In genomic region chr6:159959976-159960384, GRCh38 we compare ENCODE assay signal across 14 cellular contexts. TPM values are rescaled to one million over a fixed set of nuclear protein-coding genes. Genes with fewer than 3 reads are reported as not detected.
A peak's percentile ranks its signal among the peaks of the same experiment; 100 is the strongest.
DNase-seq lines count a peak whose midpoint lies in the region; ATAC-seq, FAIRE-seq and TF ChIP-seq lines count a peak whose summit lies in the region.
"Had no signal": no experiment of that assay in that cellular context is flagged by ENCODE, and none has a peak within 500 bp of the region (broad histone marks: within the 10 kb centered on the region; RNA-seq: fewer than 3 reads in every experiment).

No MANE protein-coding gene starts in this region.

- no peak for ATAC-seq in GM21515 (IDR thresholded peaks at IDR 0.05; ENCODE audit: unreplicated experiment)

- H3K79me2 ChIP-seq in astrocyte (ENCODE audit: insufficient read depth, low read length) (no peaks in the 10 kb centered on the region), parathyroid adenoma (no peaks in the 10 kb centered on the region)

- no peaks in the 10 kb centered on the region for H3K36me3 Mint-ChIP-seq in astrocyte (ENCODE audit: low read depth, unreplicated experiment)

- H3K4me1 ChIP-seq in astrocyte (ENCODE audit: insufficient read depth, low read length) = no peaks in the 10 kb centered on the region
- peaks cover 0 to 15% of the 10 kb centered on the region in 2 donors for H3K4me1 ChIP-seq in right atrium auricular region
- no peaks in the 10 kb centered on the region for H3K4me1 ChIP-seq in parathyroid adenoma
- peaks cover 12% of the 10 kb centered on the region for H3K4me1 ChIP-seq in SJCRH30
- H3K4me1 ChIP-seq: SJSA1 had no signal

- H3K27ac ChIP-seq in astrocyte (ENCODE audit: low read depth, low read length) = no peak overlapping the region
- H3K27ac ChIP-seq in right atrium auricular region = peak overlapping the region; percentile 38 to 46
- H3K27ac ChIP-seq in parathyroid adenoma = peak overlapping the region; percentile 11
- H3K27ac ChIP-seq in SJCRH30 = no peak overlapping the region
- H3K27ac ChIP-seq: SJSA1 had no signal

- H3K9me3 Mint-ChIP-seq in astrocyte (ENCODE audit: unreplicated experiment) = peaks cover 2% of the 10 kb centered on the region
- H3K9me3 Mint-ChIP-seq: neural crest cell had no signal

- peak overlapping the region; percentile 31 for H3K27ac Mint-ChIP-seq in astrocyte (ENCODE audit: unreplicated experiment)

- no peaks in the 10 kb centered on the region for H4K20me1 ChIP-seq in astrocyte (ENCODE audit: insufficient read depth, low read length)

- peaks cover 14% of the 10 kb centered on the region for H3K4me1 Mint-ChIP-seq in astrocyte (ENCODE audit: low read depth, unreplicated experiment)
- H3K4me1 Mint-ChIP-seq: neural crest cell had no signal

- peaks cover 29% of the 10 kb centered on the region for H3K27me3 Mint-ChIP-seq in astrocyte (ENCODE audit: low read depth, unreplicated experiment)

- no peaks in the 10 kb centered on the region for H3K36me3 ChIP-seq in astrocyte (ENCODE audit: insufficient read depth, low read length)
- no peaks in the 10 kb centered on the region for H3K36me3 ChIP-seq in right atrium auricular region
- H3K36me3 ChIP-seq in parathyroid adenoma (ENCODE audit: control insufficient read depth, insufficient read depth, low read length) = no peaks in the 10 kb centered on the region
- H3K36me3 ChIP-seq in SJCRH30 = no peaks in the 10 kb centered on the region
- H3K36me3 ChIP-seq in H7 (replicated peaks; ENCODE audit: control insufficient read depth, insufficient read depth, low read length) = no peaks in the 10 kb centered on the region
- H3K36me3 ChIP-seq: SJSA1 had no signal

- H3K9ac ChIP-seq in astrocyte (ENCODE audit: low read length) (no peak overlapping the region), parathyroid adenoma (no peak overlapping the region)

- no peak for FAIRE-seq in astrocyte (lab: Jason Lieb, UNC)

- H2AFZ ChIP-seq in astrocyte (ENCODE audit: low read depth, low read length) (peak overlapping the region; percentile 12), parathyroid adenoma (peak overlapping the region; percentile 17)

- H3K9me3 ChIP-seq in astrocyte (ENCODE audit: insufficient read depth, low read depth, low read length) (no peaks in the 10 kb centered on the region), right atrium auricular region (no peaks in the 10 kb centered on the region), parathyroid adenoma (ENCODE audit: control insufficient read depth, low read length) (no peaks in the 10 kb centered on the region), SJCRH30 (replicated peaks) (no peaks in the 10 kb centered on the region; the same call in 1 of the 2 replicates)
- H3K9me3 ChIP-seq: SJSA1 had no signal

- H3K27me3 ChIP-seq in astrocyte (ENCODE audit: insufficient read depth, low read length) (peaks cover 3% of the 10 kb centered on the region), right atrium auricular region (no peaks in the 10 kb centered on the region), parathyroid adenoma (ENCODE audit: control insufficient read depth, insufficient read depth, low read length) (no peaks in the 10 kb centered on the region), SJCRH30 (peaks cover 11% of the 10 kb centered on the region), H7 (ENCODE audit: control insufficient read depth, insufficient read depth, low read length) (peaks cover 4% of the 10 kb centered on the region; the same call in 1 of the 2 replicates)
- H3K27me3 ChIP-seq: SJSA1 had no signal

- H3K4me2 ChIP-seq in astrocyte (ENCODE audit: low read length) (no peak overlapping the region), parathyroid adenoma (ENCODE audit: low read length) (no peak overlapping the region)

- TF ChIP-seq CTCF in AG10803 (conservative IDR thresholded peaks at IDR 0.05; ENCODE audit: low read length) (no peak), astrocyte (IDR thresholded peaks at IDR 0.05; ENCODE audit: insufficient read depth, low read depth, low read length) (no peak), right atrium auricular region (IDR thresholded peaks at IDR 0.05) (no peak), parathyroid adenoma (IDR thresholded peaks at IDR 0.05) (no peak)

- DNase-seq in AG10803 (ENCODE audit: low read depth) (peak; percentile 39), astrocyte (ENCODE audit: low read depth) (no peak), right atrium auricular region (ENCODE audit: low spot score) (no peak), SJCRH30 (no peak), H7 (no peak), germinal center (ENCODE audit: low spot score) (no peak)
- DNase-seq: activated CD4-positive, alpha-beta T cell treated with anti-CD3 and anti-CD28 coated beads for 4 hours; activated effector memory CD4-positive, alpha-beta T cell treated with Interleukin-2 at 50 U/mL for 16 hours; GOT3; hypothalamus had no signal

- no peak overlapping the region for H3K4me3 Mint-ChIP-seq in astrocyte (ENCODE audit: unreplicated experiment)
- H3K4me3 Mint-ChIP-seq: neural crest cell had no signal

- H3K4me3 ChIP-seq in AG10803 (ENCODE audit: low read length) (no peak overlapping the region), astrocyte (ENCODE audit: insufficient read depth, low read depth, low read length) (no peak overlapping the region), right atrium auricular region (no peak overlapping the region), parathyroid adenoma (ENCODE audit: low read depth, low read length) (no peak overlapping the region), SJCRH30 (no peak overlapping the region), H7 (ENCODE audit: insufficient read depth, low read depth, low read length) (no peak overlapping the region)
- H3K4me3 ChIP-seq: SJSA1 had no signal

RNA-seq across cellular contexts. Expression of gene IGF2R, which starts 8.9 kb away (rescaled TPM):
- 172 and 173 TPM in 2 replicates for total RNA-seq in astrocyte
- total RNA-seq in right atrium auricular region = 10 to 100 TPM; 47.9 to 48.9 TPM
- 109 and 112 TPM in 2 replicates for total RNA-seq in SJCRH30 (2014; rRNA removed; shearing (Covaris generic))
- 27.9 and 29.4 TPM in 2 replicates for total RNA-seq in H7 (2014; rRNA removed; shearing (Covaris generic))

Comparison
In these comparisons a context has a peak if more than half of its experiments do, and no peak if none do; other contexts are left out.
1. H3K27ac ChIP-seq: peak in right atrium auricular region (2 of 2) and parathyroid adenoma (single experiment); none in astrocyte (single experiment) and SJCRH30 (single experiment).